24 cellular contexts compared by ENCODE assay signal in genomic region chr2:118417417-118418125, GRCh38.
DNase-seq lines count a peak whose midpoint lies in the region; ATAC-seq, FAIRE-seq and TF ChIP-seq lines count a peak whose summit lies in the region.
"Had no signal": no experiment of that assay in that cellular context is flagged by ENCODE, and none has a peak within 500 bp of the region (broad histone marks: within the 10 kb centered on the region; RNA-seq: fewer than 3 reads in every experiment).

No MANE protein-coding gene starts in this region.

- no peak for TF ChIP-seq CTCF in bronchial epithelial cell (IDR thresholded peaks at IDR 0.05; ENCODE audit: insufficient read depth, low read length, severe bottlenecking)

- no peak for ATAC-seq in HG03097 (IDR thresholded peaks at IDR 0.05; ENCODE audit: low FRiP score, unreplicated experiment)
- ATAC-seq: HCT116, HepG2, natural killer cell had no signal

- H3K4me3 ChIP-seq in bronchial epithelial cell (ENCODE audit: low read depth, low read length) = no peak overlapping the region
- H3K4me3 ChIP-seq: adrenal gland, skin epidermis, uterus had no signal

- FAIRE-seq in bronchial epithelial cell (lab: Jason Lieb, UNC) = no peak
- FAIRE-seq: A204.1, frontal cortex, HepG2, TTC549 had no signal

- no peaks in the 10 kb centered on the region for H3K27me3 ChIP-seq in bronchial epithelial cell (ENCODE audit: control insufficient read depth, insufficient read depth, low read length)
- H3K27me3 ChIP-seq: adrenal gland, uterus had no signal

- DNase-seq in AG08395 (ENCODE audit: low spot score) (peak; percentile 77), M059J (ENCODE audit: low read depth) (peak; percentile 29), bronchial epithelial cell (ENCODE audit: low read depth) (peak; percentile 71), kidney glomerular epithelial cell (lab: John Stamatoyannopoulos, UW) (peak; percentile 10), islet precursor cell (no peak), HT-29 (ENCODE audit: low spot score) (no peak)
- no peak for DNase-seq in activated T-cell treated with anti-CD3 and anti-CD28 coated beads, Interleukin-2, amount 50 U/mL, for 48 hours
- DNase-seq: activated CD4-positive, alpha-beta T cell treated with anti-CD3 and anti-CD28 coated beads for 48 hours; adrenal gland; CD4-positive, CD25-positive, alpha-beta regulatory T cell; cerebellar nuclear complex; effector memory CD4-positive, alpha-beta T cell; natural killer cell; NCI-H187 treated with DMSO at 0.1 percent for 48 hours; NCI-H345; posterior cingulate gyrus; uterus had no signal

- H3K36me3 ChIP-seq in bronchial epithelial cell (ENCODE audit: control insufficient read depth, insufficient read depth, low read length) = no peaks in the 10 kb centered on the region
- H3K36me3 ChIP-seq: adrenal gland, uterus had no signal

Comparison
In these comparisons a context has a peak if more than half of its experiments do, and no peak if none do; other contexts are left out.
1. DNase-seq: peak in AG08395 (single experiment), M059J (single experiment), bronchial epithelial cell (single experiment) and kidney glomerular epithelial cell (single experiment); none in islet precursor cell (single experiment), HT-29 (single experiment) and activated T-cell treated with anti-CD3 and anti-CD28 coated beads, Interleukin-2, amount 50 U/mL, for 48 hours (0 of 2).